ENCODE assay signal across 6 cellular contexts in genomic region chr7:53420550-53420949, GRCh38.
"Had no signal": no experiment of that assay in that cellular context is flagged by ENCODE, and none has a peak within 500 bp of the region (broad histone marks: within the 10 kb centered on the region; RNA-seq: fewer than 3 reads in every experiment).

No MANE protein-coding gene starts in this region.

- H3K27ac ChIP-seq: HL-60 had no signal

- ATAC-seq: K562 had no signal

- FAIRE-seq: HTR-8/SVneo, K562 had no signal

- H3K4me3 ChIP-seq: K562 had no signal

- DNase-seq: IMR-90, KBM-7, KG1 had no signal
